9 cellular contexts compared by ENCODE assay signal in the genomic region with DNA sequence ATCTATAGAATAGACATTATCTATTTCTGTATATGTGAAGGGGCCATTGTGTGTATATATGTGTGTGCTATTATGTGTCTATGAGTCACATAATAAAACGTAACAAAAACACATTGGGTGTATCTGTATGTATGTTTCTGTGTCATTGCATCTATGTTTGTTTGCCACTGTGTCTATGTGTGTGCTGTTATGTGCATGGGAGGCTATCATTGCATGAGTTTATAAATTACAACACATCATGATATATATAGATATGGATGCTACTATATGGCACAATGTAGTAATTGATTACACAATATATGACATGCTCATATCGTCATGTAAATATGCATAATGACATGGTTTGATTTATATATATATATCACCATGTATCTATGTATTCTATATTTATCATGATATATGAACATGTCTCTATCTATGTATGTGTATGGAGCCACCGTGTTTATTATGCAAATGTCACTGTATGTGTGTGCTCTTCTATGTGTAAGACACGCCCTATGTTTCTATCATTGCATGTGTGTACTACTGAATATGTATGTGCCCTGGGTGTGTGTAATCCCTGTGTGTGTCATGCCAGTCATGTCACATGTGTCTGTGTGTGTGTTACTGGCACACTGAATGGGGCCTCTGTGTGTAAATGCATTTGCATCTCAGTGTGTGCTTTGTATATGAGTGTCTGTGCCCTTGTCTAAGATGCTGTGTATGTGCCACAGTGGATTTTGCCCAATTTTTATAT. TPM values are rescaled to one million over a fixed set of nuclear protein-coding genes. Genes with fewer than 3 reads are reported as not detected.
DNase-seq lines count a peak whose midpoint lies in the region; ATAC-seq and TF ChIP-seq lines count a peak whose summit lies in the region.
"Had no signal": no experiment of that assay in that cellular context is flagged by ENCODE, and none has a peak within 500 bp of the region (broad histone marks: within the 10 kb centered on the region; RNA-seq: fewer than 3 reads in every experiment).

No MANE protein-coding gene starts in this region.

- in situ Hi-C loops in IMR-90 (cut with MboI; ENCODE audit: low sequenced_read_pairs) = loop anchor here (25.0 kb wide), 1 partner anchor 468 kb away; a partner anchor contains a TSS

- H3K56ac ChIP-seq in IMR-90 (ENCODE audit: extremely low read depth, insufficient read depth, low read length) = no peak overlapping the region

- no peak overlapping the region for H3K23ac ChIP-seq in IMR-90 (ENCODE audit: low read depth, low read length)

- no peak overlapping the region for H3K27ac ChIP-seq in IMR-90 (ENCODE audit: insufficient read depth, low read length)

- 100% methylated on average over 1 of the region's 4 CpGs; no CpG with 5 or more reads in 1 of the 2 experiments for WGBS in IMR-90 (ENCODE audit: extremely low coverage in 2 of 2, insufficient read length in 1 of 2), 2 experiments

- H3K27ac Mint-ChIP-seq in activated T-helper 1 cell treated with anti-CD3 and anti-CD28 coated beads, Interleukin-12 subunit alpha, Interleukin-12 subunit beta, Interleukin-2, Interleukin-4 antibody, amounts not matched to agents 30 ng/mL and 10 ng/mL and 1 ng/mL, durations not matched to agents 14 hours and 24 hours and 36 hours = peak overlapping the region; percentile 99

- peaks cover 2% of the 10 kb centered on the region for H3K27me3 Mint-ChIP-seq in activated T-helper 1 cell treated with anti-CD3 and anti-CD28 coated beads, Interleukin-12 subunit alpha, Interleukin-12 subunit beta, Interleukin-2, Interleukin-4 antibody, amounts not matched to agents 30 ng/mL and 10 ng/mL and 1 ng/mL, durations not matched to agents 14 hours and 24 hours and 36 hours (ENCODE audit: insufficient read depth)

- no peak for TF ChIP-seq RAD21 in IMR-90 (IDR thresholded peaks at IDR 0.05; ENCODE audit: low read length)

- DNase-seq in 8988T (peak; percentile 6), IMR-90 (no peak), DMS53 treated with DMSO at 0.1 percent for 48 hours (lab: John Stamatoyannopoulos, UW; ENCODE audit: unreplicated experiment) (no peak), iPS-NIHi7 (ENCODE audit: extremely low spot score) (no peak), head of caudate nucleus (no peak)
- DNase-seq in activated T-helper 1 cell treated with anti-CD3 and anti-CD28 coated beads, Interleukin-12 subunit alpha, Interleukin-12 subunit beta, Interleukin-2, Interleukin-4 antibody, amounts not matched to agents 30 ng/mL and 10 ng/mL and 1 ng/mL, durations not matched to agents 14 hours and 24 hours and 36 hours (ENCODE audit: low spot score) = peak; percentile 51
- peak; percentile 76 for DNase-seq in stimulated activated CD4-positive, alpha-beta T cell treated with anti-CD3 and anti-CD28 coated beads, Interleukin-4, amount 100 ng/mL, for 24 hours

- no peak overlapping the region for H2AFZ ChIP-seq in IMR-90 (replicated peaks; ENCODE audit: low read length, poor library complexity)

- no peak overlapping the region for H3K4ac ChIP-seq in IMR-90 (ENCODE audit: low read depth, low read length)

- no peaks in the 10 kb centered on the region for H4K20me1 ChIP-seq in IMR-90 (ENCODE audit: insufficient read depth, low read length)

- no peak for TF ChIP-seq POLR2A in IMR-90 (IDR thresholded peaks at IDR 0.05; ENCODE audit: low read depth, low read length)

- H2BK5ac ChIP-seq in IMR-90 (ENCODE audit: low read depth, low read length, poor library complexity, severe bottlenecking) = no peak overlapping the region

- H3K36me3 ChIP-seq in IMR-90 (ENCODE audit: control insufficient read depth, insufficient read depth, low read length) = no peaks in the 10 kb centered on the region

- H3K9me3 ChIP-seq in IMR-90 (ENCODE audit: control insufficient read depth, insufficient read depth, low read length) = no peaks in the 10 kb centered on the region

- no peak overlapping the region for H2BK15ac ChIP-seq in IMR-90 (ENCODE audit: low read depth, low read length)

- intact Hi-C loops in IMR-90 (cut with micrococcal nuclease) (no loop called here), head of caudate nucleus (cut with DNase I) (no loop called here)
- intact Hi-C loops in activated T-helper 1 cell treated with anti-CD3 and anti-CD28 coated beads, Interleukin-12 subunit alpha, Interleukin-12 subunit beta, Interleukin-2, Interleukin-4 antibody, amounts not matched to agents 30 ng/mL and 10 ng/mL and 1 ng/mL, durations not matched to agents 14 hours and 24 hours and 36 hours (cut with micrococcal nuclease) = loop anchor here (1.0 to 10.0 kb wide), 11 partner anchors 8 to 675 kb away; a partner anchor contains a TSS

- no peak overlapping the region for H3K14ac ChIP-seq in IMR-90 (replicated peaks; ENCODE audit: low read depth, low read length)

- H3K9me3 Mint-ChIP-seq in activated T-helper 1 cell treated with anti-CD3 and anti-CD28 coated beads, Interleukin-12 subunit alpha, Interleukin-12 subunit beta, Interleukin-2, Interleukin-4 antibody, amounts not matched to agents 30 ng/mL and 10 ng/mL and 1 ng/mL, durations not matched to agents 14 hours and 24 hours and 36 hours = no peaks in the 10 kb centered on the region

- peaks cover 4% of the 10 kb centered on the region; the same call in 1 of the 2 replicates for H3K27me3 ChIP-seq in IMR-90 (ENCODE audit: control insufficient read depth, insufficient read depth, low read length)

- no peak overlapping the region for H2AK9ac ChIP-seq in IMR-90 (replicated peaks; ENCODE audit: low read depth, low read length, poor library complexity)

- no peak overlapping the region for H4K8ac ChIP-seq in IMR-90 (ENCODE audit: low read depth in 2 of 2, low read length in 2 of 2)

- H3K4me3 Mint-ChIP-seq in activated T-helper 1 cell treated with anti-CD3 and anti-CD28 coated beads, Interleukin-12 subunit alpha, Interleukin-12 subunit beta, Interleukin-2, Interleukin-4 antibody, amounts not matched to agents 30 ng/mL and 10 ng/mL and 1 ng/mL, durations not matched to agents 14 hours and 24 hours and 36 hours = peak overlapping the region; percentile 100

- POLR2A ChIA-PET in IMR-90 (lab: Charles Lee; ENCODE audit: unreplicated experiment) = no interaction called here

- H3K4me2 ChIP-seq in IMR-90 (ENCODE audit: low read depth, low read length) = no peak overlapping the region

- H2BK120ac ChIP-seq in IMR-90 (ENCODE audit: low read depth, low read length) = no peak overlapping the region

- no peak overlapping the region for H3K18ac ChIP-seq in IMR-90 (ENCODE audit: low read depth, low read length)

- H3K4me3 ChIP-seq in IMR-90 (ENCODE audit: insufficient read depth, low read depth, low read length) = no peak overlapping the region

- H3K4me1 Mint-ChIP-seq in activated T-helper 1 cell treated with anti-CD3 and anti-CD28 coated beads, Interleukin-12 subunit alpha, Interleukin-12 subunit beta, Interleukin-2, Interleukin-4 antibody, amounts not matched to agents 30 ng/mL and 10 ng/mL and 1 ng/mL, durations not matched to agents 14 hours and 24 hours and 36 hours (ENCODE audit: low read depth) = peaks cover 50% of the 10 kb centered on the region

- dilution Hi-C loops in IMR-90 (cut with HindIII; ENCODE audit: low sequenced_read_pairs, unreplicated experiment) = no loop called here

- peaks cover 7% of the 10 kb centered on the region; the same call in 1 of the 2 replicates for H3K9me1 ChIP-seq in IMR-90 (ENCODE audit: insufficient read depth, low read length)

- H4K5ac ChIP-seq in IMR-90 (ENCODE audit: low read depth, low read length) = no peak overlapping the region

- H4K91ac ChIP-seq in IMR-90 (ENCODE audit: insufficient read depth, low read depth, low read length) = no peak overlapping the region

- no TSS peak for BruUV-seq in IMR-90 (replicated peaks; lab: Mats Ljungman, UMichigan)

- CTCF ChIA-PET in IMR-90 (lab: Yijun Ruan, JAX) = no interaction called here

- no peaks in the 10 kb centered on the region for H3K79me1 ChIP-seq in IMR-90 (ENCODE audit: low read depth in 1 of 2, low read length in 2 of 2)

- no peak overlapping the region for H2AK5ac ChIP-seq in IMR-90 (ENCODE audit: low read depth, low read length)

- no peak for TF ChIP-seq CTCF in IMR-90 (conservative IDR thresholded peaks at IDR 0.05; ENCODE audit: low read depth, low read length)

- H3K36me3 Mint-ChIP-seq in activated T-helper 1 cell treated with anti-CD3 and anti-CD28 coated beads, Interleukin-12 subunit alpha, Interleukin-12 subunit beta, Interleukin-2, Interleukin-4 antibody, amounts not matched to agents 30 ng/mL and 10 ng/mL and 1 ng/mL, durations not matched to agents 14 hours and 24 hours and 36 hours (ENCODE audit: low read depth) = peaks cover 40% of the 10 kb centered on the region

- H3K4me1 ChIP-seq in IMR-90 (ENCODE audit: control insufficient read depth, insufficient read depth, low read length) = peaks cover 6% of the 10 kb centered on the region

- no peak overlapping the region for H2BK20ac ChIP-seq in IMR-90 (ENCODE audit: low read depth, low read length)

- H3K9ac ChIP-seq in IMR-90 (ENCODE audit: low read depth, low read length) = no peak overlapping the region

- ATAC-seq in GM21423 (IDR thresholded peaks at IDR 0.05; ENCODE audit: unreplicated experiment) = peak; percentile 12
- no peak for ATAC-seq in IMR-90 (ENCODE audit: low read depth)

TF ChIP-seq in IMR-90, 13 proteins besides CTCF, POLR2A, EP300 and RAD21:
- TF ChIP-seq MXI1 (IDR thresholded peaks at IDR 0.05; ENCODE audit: borderline replicate concordance, low read depth, low read length) = no peak
- peak; percentile 59; the same call in 1 of the 2 replicates for TF ChIP-seq CEBPB (IDR thresholded peaks at IDR 0.05; ENCODE audit: low read depth, low read length)

RNA-seq across cellular contexts. Expression of a gene that starts 1.4 kb away (rescaled TPM):
- total RNA-seq in IMR-90 (2012; rRNA removed) = 0.56 and 0.90 TPM in 2 replicates
- polyA plus RNA-seq in IMR-90 (2012; rRNA removed) = 1.2 and 1.6 TPM in 2 replicates
- 0.18 and 0.74 TPM in 2 replicates for polyA plus RNA-seq in IMR-90 (2012; cell fraction: cytosol; rRNA removed)
- polyA plus RNA-seq in IMR-90 (2012; cell fraction: nucleus; rRNA removed; ENCODE audit: low replicate concordance) = 9.6 and 10.6 TPM in 2 replicates
- 31.4 and 35.1 TPM in 2 replicates for total RNA-seq in activated T-helper 1 cell treated with anti-CD3 and anti-CD28 coated beads, Interleukin-12 subunit alpha, Interleukin-12 subunit beta, Interleukin-2, Interleukin-4 antibody, amounts not matched to agents 30 ng/mL and 10 ng/mL and 1 ng/mL, durations not matched to agents 14 hours and 24 hours and 36 hours

RNA-seq across cellular contexts. Expression of a gene that starts 22.0 kb away (rescaled TPM):
- 51.6 and 83.6 TPM in 2 replicates for total RNA-seq in IMR-90 (2012; rRNA removed)
- polyA plus RNA-seq in IMR-90 (2012; rRNA removed) = 97.3 and 129 TPM in 2 replicates
- 64.1 and 109 TPM in 2 replicates for polyA plus RNA-seq in IMR-90 (2012; cell fraction: cytosol; rRNA removed)
- 30.0 and 85.6 TPM in 2 replicates for polyA plus RNA-seq in IMR-90 (2012; cell fraction: nucleus; rRNA removed; ENCODE audit: low replicate concordance)
- total RNA-seq in activated T-helper 1 cell treated with anti-CD3 and anti-CD28 coated beads, Interleukin-12 subunit alpha, Interleukin-12 subunit beta, Interleukin-2, Interleukin-4 antibody, amounts not matched to agents 30 ng/mL and 10 ng/mL and 1 ng/mL, durations not matched to agents 14 hours and 24 hours and 36 hours = 138 and 142 TPM in 2 replicates

RNA-seq across cellular contexts. Expression of a gene that starts 49.2 kb away (rescaled TPM):
- not detected in 2 replicates for total RNA-seq in IMR-90 (2012; rRNA removed)
- polyA plus RNA-seq in IMR-90 (2012; rRNA removed) = not detected in 2 replicates
- polyA plus RNA-seq in IMR-90 (2012; cell fraction: cytosol; rRNA removed) = 0.03 TPM in 1 of 2 replicates, not detected in the other
- polyA plus RNA-seq in IMR-90 (2012; cell fraction: nucleus; rRNA removed; ENCODE audit: low replicate concordance) = 0.02 TPM in 1 of 2 replicates, not detected in the other
- not detected in 2 replicates for total RNA-seq in activated T-helper 1 cell treated with anti-CD3 and anti-CD28 coated beads, Interleukin-12 subunit alpha, Interleukin-12 subunit beta, Interleukin-2, Interleukin-4 antibody, amounts not matched to agents 30 ng/mL and 10 ng/mL and 1 ng/mL, durations not matched to agents 14 hours and 24 hours and 36 hours
- polyA plus RNA-seq: BJ had no signal

Comparison
In these comparisons a context has a peak if more than half of its experiments do, and no peak if none do; other contexts are left out.
1. DNase-seq: peak in 8988T (single experiment), activated T-helper 1 cell treated with anti-CD3 and anti-CD28 coated beads, Interleukin-12 subunit alpha, Interleukin-12 subunit beta, Interleukin-2, Interleukin-4 antibody, amounts not matched to agents 30 ng/mL and 10 ng/mL and 1 ng/mL, durations not matched to agents 14 hours and 24 hours and 36 hours (single experiment) and stimulated activated CD4-positive, alpha-beta T cell treated with anti-CD3 and anti-CD28 coated beads, Interleukin-4, amount 100 ng/mL, for 24 hours (single experiment); none in IMR-90 (single experiment), DMS53 treated with DMSO at 0.1 percent for 48 hours (single experiment), iPS-NIHi7 (single experiment) and head of caudate nucleus (0 of 42).
2. RNA of a gene that starts 1.4 kb away (total RNA-seq): 31.4 to 35.1 TPM in activated T-helper 1 cell treated with anti-CD3 and anti-CD28 coated beads, Interleukin-12 subunit alpha, Interleukin-12 subunit beta, Interleukin-2, Interleukin-4 antibody, amounts not matched to agents 30 ng/mL and 10 ng/mL and 1 ng/mL, durations not matched to agents 14 hours and 24 hours and 36 hours; 0.56 to 0.90 TPM in IMR-90; every median in the first group is over 10 times any median in the second.